1 cellular context compared by ENCODE assay signal in genomic region chr5:119382167-119382566, GRCh38.
TF ChIP-seq lines count a peak whose summit lies in the region.

No MANE protein-coding gene starts in this region.

TF ChIP-seq in WTC11, 78 proteins besides CTCF, POLR2A, EP300 and RAD21:
- TF ChIP-seq SMAD3 (CRISPR knock-in tag; IDR thresholded peaks at IDR 0.05; ENCODE audit: borderline replicate concordance) (no peak), MAX (CRISPR knock-in tag; IDR thresholded peaks at IDR 0.05) (no peak), FOXP4 (CRISPR knock-in tag; IDR thresholded peaks at IDR 0.05) (no peak), E2F5 (CRISPR knock-in tag; IDR thresholded peaks at IDR 0.05) (no peak), ATF6 (CRISPR knock-in tag; IDR thresholded peaks at IDR 0.05) (no peak), CDX4 (CRISPR knock-in tag; IDR thresholded peaks at IDR 0.05; ENCODE audit: borderline replicate concordance) (no peak), ESRRA (CRISPR knock-in tag; IDR thresholded peaks at IDR 0.05; ENCODE audit: borderline replicate concordance) (no peak), ERG (CRISPR knock-in tag; IDR thresholded peaks at IDR 0.05) (no peak), KAT7 (CRISPR knock-in tag; IDR thresholded peaks at IDR 0.05; ENCODE audit: borderline replicate concordance) (no peak), NFATC4 (CRISPR knock-in tag; IDR thresholded peaks at IDR 0.05) (no peak)
